In the genomic region with DNA sequence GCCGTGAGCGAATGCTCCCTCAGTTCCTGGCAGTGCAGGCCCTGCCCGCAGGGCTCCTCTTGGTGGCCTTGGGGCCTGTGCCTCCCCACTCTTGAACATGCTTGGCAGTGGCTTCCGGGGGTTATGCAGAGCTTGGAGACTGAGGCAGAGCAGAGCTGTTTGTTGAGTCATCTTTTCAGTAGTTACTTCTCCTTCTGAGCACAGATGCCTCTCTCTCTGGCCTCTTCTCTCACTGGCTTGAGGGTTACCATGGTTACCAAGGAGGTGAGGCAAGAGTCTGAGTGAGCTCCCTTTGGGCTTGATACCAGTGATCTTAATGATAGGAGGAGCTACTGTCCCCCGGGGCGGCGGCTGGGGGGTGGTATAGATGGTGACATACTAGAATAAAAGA, we compare ENCODE assay signal across 9 cellular contexts.
DNase-seq lines count a peak whose midpoint lies in the region; ATAC-seq and TF ChIP-seq lines count a peak whose summit lies in the region.
"Had no signal": no experiment of that assay in that cellular context is flagged by ENCODE, and none has a peak within 500 bp of the region (broad histone marks: within the 10 kb centered on the region; RNA-seq: fewer than 3 reads in every experiment).

No MANE protein-coding gene starts in this region.

- no peaks in the 10 kb centered on the region for H3K9me3 Mint-ChIP-seq in activated CD4-positive, alpha-beta memory T cell treated with anti-CD3 and anti-CD28 coated beads, Interleukin-2, amount 10 ng/mL, durations not matched to agents 7 days and 5 days
- H3K9me3 Mint-ChIP-seq: activated naive CD4-positive, alpha-beta T cell treated with anti-CD3 and anti-CD28 coated beads for 36 hours had no signal

- peaks cover 23% of the 10 kb centered on the region for H3K4me1 Mint-ChIP-seq in activated CD4-positive, alpha-beta memory T cell treated with anti-CD3 and anti-CD28 coated beads, Interleukin-2, amount 10 ng/mL, durations not matched to agents 7 days and 5 days

- H3K4me3 Mint-ChIP-seq in activated CD4-positive, alpha-beta memory T cell treated with anti-CD3 and anti-CD28 coated beads, Interleukin-2, amount 10 ng/mL, durations not matched to agents 7 days and 5 days, result no peak overlapping the region
- H3K4me3 Mint-ChIP-seq: activated naive CD4-positive, alpha-beta T cell treated with anti-CD3 and anti-CD28 coated beads for 36 hours had no signal

- H3K36me3 Mint-ChIP-seq in activated CD4-positive, alpha-beta memory T cell treated with anti-CD3 and anti-CD28 coated beads, Interleukin-2, amount 10 ng/mL, durations not matched to agents 7 days and 5 days (ENCODE audit: low read depth), result no peaks in the 10 kb centered on the region

- no peak overlapping the region for H3K4me3 ChIP-seq in lung

- no peaks in the 10 kb centered on the region for H3K9me3 ChIP-seq in lung (ENCODE audit: control insufficient read depth in 2 of 2, insufficient read depth in 1 of 2, low read length in 1 of 2)

- CTCF ChIA-PET in activated CD4-positive, alpha-beta memory T cell treated with anti-CD3 and anti-CD28 coated beads, Interleukin-2, amount 10 ng/mL, durations not matched to agents 7 days and 5 days (lab: Charles Lee), result interaction anchor here (0.7 to 6.3 kb wide), 18 partner anchors 8 to 226 kb away, joined by 3 to 96 read pairs (median 12); partner anchors contain the start of gene ARHGAP26

- TF ChIP-seq CTCF in lung (IDR thresholded peaks at IDR 0.05; ENCODE audit: control extremely low read depth, extremely low read depth), result no peak
- TF ChIP-seq CTCF in omental fat pad (IDR thresholded peaks at IDR 0.05), result no peak

- peaks cover 3 to 17% of the 10 kb centered on the region in 2 donors for H3K4me1 ChIP-seq in lung (ENCODE audit: control insufficient read depth in 2 of 2, insufficient read depth in 2 of 2, low read length in 2 of 2)

- H3K27ac Mint-ChIP-seq in activated CD4-positive, alpha-beta memory T cell treated with anti-CD3 and anti-CD28 coated beads, Interleukin-2, amount 10 ng/mL, durations not matched to agents 7 days and 5 days, result no peak overlapping the region
- H3K27ac Mint-ChIP-seq: activated naive CD4-positive, alpha-beta T cell treated with anti-CD3 and anti-CD28 coated beads for 36 hours had no signal

- no peaks in the 10 kb centered on the region for H3K27me3 ChIP-seq in lung (ENCODE audit: control insufficient read depth, insufficient read depth)

- H3K27ac ChIP-seq in angular gyrus (ENCODE audit: low read depth, low read length) (peak overlapping the region; percentile 10), lung (ENCODE audit: low read depth in 1 of 2, low read length in 1 of 2) (peak overlapping the region; percentile 3 to 6)

- in situ Hi-C loops in ACHN (cut with HindIII; ENCODE audit: low pct_ligation_motif_present, low pct_unique_long_range_greater_than_20kb, low sequenced_read_pairs), result loop anchor here (25.0 kb wide), 1 partner anchor 144 kb away; no protein-coding TSS in a partner anchor

- POLR2A ChIA-PET in activated CD4-positive, alpha-beta memory T cell treated with anti-CD3 and anti-CD28 coated beads, Interleukin-2, amount 10 ng/mL, durations not matched to agents 7 days and 5 days (lab: Charles Lee), result no interaction called here

- ATAC-seq in HG03175 (IDR thresholded peaks at IDR 0.05; ENCODE audit: unreplicated experiment) (peak; percentile 71), lung (ENCODE audit: insufficient read depth, low FRiP score) (peak; percentile 47), omental fat pad (ENCODE audit: low FRiP score) (no peak)

- H3K36me3 ChIP-seq in lung (ENCODE audit: control insufficient read depth in 2 of 2, insufficient read depth in 2 of 2, low read length in 2 of 2), result peaks cover 0 to 5% of the 10 kb centered on the region in 2 donors

- no peaks in the 10 kb centered on the region for H3K27me3 Mint-ChIP-seq in activated CD4-positive, alpha-beta memory T cell treated with anti-CD3 and anti-CD28 coated beads, Interleukin-2, amount 10 ng/mL, durations not matched to agents 7 days and 5 days

- peak; percentile 64 for DNase-seq in ELF-1 (ENCODE audit: low read depth, low spot score)
- peak; percentile 51 for DNase-seq in lung (ENCODE audit: low spot score)
- no peak for DNase-seq in omental fat pad (ENCODE audit: low spot score)
- no peak for DNase-seq in GM19238 (ENCODE audit: insufficient read length, low spot score)
- DNase-seq in activated CD4-positive, alpha-beta memory T cell treated with anti-CD3 and anti-CD28 coated beads, Interleukin-2, amount 10 ng/mL, durations not matched to agents 7 days and 5 days, result no peak
- no peak for DNase-seq in ACHN

- 36 to 65% methylated on average over 7 of the region's 7 CpGs for WGBS in lung, 2 donors

Comparison
In these comparisons a context has a peak if more than half of its experiments do, and no peak if none do; other contexts are left out.
1. DNase-seq: peak in ELF-1 (single experiment) and lung (single experiment); none in omental fat pad (single experiment), GM19238 (single experiment), activated CD4-positive, alpha-beta memory T cell treated with anti-CD3 and anti-CD28 coated beads, Interleukin-2, amount 10 ng/mL, durations not matched to agents 7 days and 5 days (single experiment) and ACHN (single experiment).